8 cellular contexts compared by ENCODE assay signal in genomic region chr12:389138-390096, GRCh38.
DNase-seq lines count a peak whose midpoint lies in the region; ATAC-seq and TF ChIP-seq lines count a peak whose summit lies in the region.

TSS of gene KDM5A (minus strand) at chr12:389320. CDS start at chr12:389091, 229 bp downstream.

- peak; percentile 97 for DNase-seq in SW480 (ENCODE audit: low spot score)
- peak; percentile 88 for DNase-seq in brain microvascular endothelial cell
- peak; percentile 88 for DNase-seq in smooth muscle cell of the brain vasculature (ENCODE audit: low read depth, low spot score)
- DNase-seq in NCI-H2107 (lab: John Stamatoyannopoulos, UW), result no peak
- no peak for DNase-seq in OCI-M1 (lab: John Stamatoyannopoulos, UW)

- H3K36me3 ChIP-seq in brain microvascular endothelial cell (replicated peaks) (no peaks in the 10 kb centered on the region), iPS-20b (ENCODE audit: insufficient read depth, low read depth, low read length) (peaks cover 18% of the 10 kb centered on the region)

- H3K27ac ChIP-seq in brain microvascular endothelial cell (peak within 1 kb of the TSS; percentile 90), iPS-20b (ENCODE audit: low read length) (peak within 1 kb of the TSS; percentile 90)

- no peak for TF ChIP-seq CTCF in brain microvascular endothelial cell (IDR thresholded peaks at IDR 0.05; ENCODE audit: low read depth, low read length, missing control alignments)

- H3K9me3 ChIP-seq in iPS-20b (ENCODE audit: insufficient read depth, low read depth, low read length), result no peaks in the 10 kb centered on the region

- H3K4me3 ChIP-seq in brain microvascular endothelial cell (ENCODE audit: low read depth, low read length) (peak within 1 kb of the TSS; percentile 88), iPS-20b (ENCODE audit: low read length) (peak within 1 kb of the TSS; percentile 91)

- H3K27me3 ChIP-seq in brain microvascular endothelial cell (replicated peaks) (no peaks in the 10 kb centered on the region), iPS-20b (ENCODE audit: insufficient read depth, low read length) (no peaks in the 10 kb centered on the region)

- H3K4me1 ChIP-seq in iPS-20b (ENCODE audit: insufficient read depth, low read length), result peaks cover 11% of the 10 kb centered on the region; the same call in 1 of the 2 replicates

- peak within 1 kb of the TSS; percentile 92 for H3K9ac ChIP-seq in iPS-20b (ENCODE audit: low read depth, low read length)

- in situ Hi-C loops in brain microvascular endothelial cell (cut with HindIII; ENCODE audit: low pct_ligation_motif_present, low sequenced_read_pairs), result no loop called here

- ATAC-seq in GM18520 (IDR thresholded peaks at IDR 0.05; ENCODE audit: unreplicated experiment), result peak; percentile 89
- ATAC-seq in HG03039 (IDR thresholded peaks at IDR 0.05; ENCODE audit: unreplicated experiment), result peak; percentile 86

Comparison
In these comparisons a context has a peak if more than half of its experiments do, and no peak if none do; other contexts are left out.
1. DNase-seq: peak in SW480 (single experiment), brain microvascular endothelial cell (single experiment) and smooth muscle cell of the brain vasculature (single experiment); none in NCI-H2107 (single experiment) and OCI-M1 (single experiment).